8 cellular contexts compared by ENCODE assay signal in the genomic region with DNA sequence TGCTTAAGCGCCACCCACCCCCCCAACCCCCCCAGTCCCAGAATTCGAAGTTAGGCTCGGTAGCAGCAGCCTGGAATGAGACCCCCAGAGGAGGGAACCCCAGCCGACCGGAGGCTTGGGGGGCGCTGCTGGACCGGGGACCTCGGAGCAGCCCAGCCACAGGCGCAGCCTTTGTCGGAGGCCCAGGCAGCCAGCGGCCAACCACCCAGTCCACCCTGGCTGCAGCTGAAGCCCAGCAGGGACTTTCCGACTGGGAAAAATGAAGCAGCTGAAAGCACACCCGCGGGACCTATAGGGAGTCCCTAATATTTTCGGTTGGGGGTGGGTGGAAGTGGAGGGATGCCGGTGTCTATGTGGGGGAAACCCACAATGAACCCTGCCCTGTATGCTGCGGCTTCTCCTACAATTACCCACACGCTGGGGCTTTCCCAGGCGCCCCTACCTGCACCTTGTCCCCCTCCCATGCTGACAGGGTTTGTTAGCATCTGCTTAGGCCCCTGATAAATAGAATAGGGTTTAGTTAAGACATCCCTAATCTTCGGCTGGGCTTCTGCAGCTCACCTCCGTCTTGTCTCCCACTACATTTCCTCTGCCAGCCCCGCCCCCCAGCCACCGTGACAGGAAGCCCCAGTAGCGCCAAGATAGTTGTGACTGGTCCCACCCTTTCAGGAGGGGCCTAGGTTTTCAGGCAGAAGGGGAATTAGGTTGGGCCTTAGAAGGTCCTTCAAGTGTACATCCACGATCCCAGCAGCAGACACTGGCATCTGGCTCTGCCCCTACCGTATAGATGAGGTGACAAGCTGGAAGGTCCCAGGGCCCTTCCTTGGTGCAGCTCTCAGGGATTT. TPM values are rescaled to one million over a fixed set of nuclear protein-coding genes. Genes with fewer than 3 reads are reported as not detected.
A peak's percentile ranks its signal among the peaks of the same experiment; 100 is the strongest.
DNase-seq lines count a peak whose midpoint lies in the region; ATAC-seq, FAIRE-seq and TF ChIP-seq lines count a peak whose summit lies in the region.

No MANE protein-coding gene starts in this region.

- no peaks in the 10 kb centered on the region for H3K9me3 Mint-ChIP-seq in chondrocyte (ENCODE audit: low read depth)

- peaks cover 13% of the 10 kb centered on the region for H3K36me3 Mint-ChIP-seq in chondrocyte (ENCODE audit: low read depth)

- peaks cover 0 to 27% of the 10 kb centered on the region in 2 donors for H3K36me3 ChIP-seq in left lung

- TF ChIP-seq RAD21 in A549 (conservative IDR thresholded peaks at IDR 0.05 in 1 of 2, IDR thresholded peaks at IDR 0.05 in 1 of 2): no peak

- no peak for TF ChIP-seq EP300 in A549 (IDR thresholded peaks at IDR 0.05)

- no peak for TF ChIP-seq POLR2A in A549 (IDR thresholded peaks at IDR 0.05; ENCODE audit: low read length)

- POLR2A ChIA-PET in A549 (lab: Yijun Ruan, JAX): interaction anchor here (1.5 to 2.6 kb wide), 2 partner anchors 21 to 129 kb away, joined by 5 to 16 read pairs; partner anchors contain the start of genes TMEM39B and TXLNA

- H3K4me1 Mint-ChIP-seq in chondrocyte (ENCODE audit: low read depth): peaks cover 56% of the 10 kb centered on the region

- ATAC-seq in A549 (peak in 1 of 2 experiments; percentile 5; a peak in 1 of 6 replicates), GM18511 (IDR thresholded peaks at IDR 0.05; ENCODE audit: unreplicated experiment) (peak; percentile 48), left lung (peak; percentile 26), HG03442 (IDR thresholded peaks at IDR 0.05; ENCODE audit: unreplicated experiment) (no peak)

- no peak for DNase-seq in A549 (ENCODE audit: low read depth in 1 of 2, low spot score in 1 of 2)
- peak; percentile 83 to 85 for DNase-seq in Kasumi-1 (lab: John Stamatoyannopoulos, UW)
- DNase-seq in activated CD4-positive, CD25-positive, alpha-beta regulatory T cell treated with anti-CD3 and anti-CD28 coated beads, Interleukin-2, amount 50 U/mL, for 72 hours: peak; percentile 60
- no peak for DNase-seq in chondrocyte (ENCODE audit: low spot score)
- peak; percentile 63 to 78 for DNase-seq in left lung
- peak; percentile 70 to 77 for DNase-seq in stimulated activated CD4-positive, alpha-beta T cell treated with anti-CD3 and anti-CD28 coated beads, Interleukin-4, amount 100 ng/mL, for 48 hours (ENCODE audit: low read depth in 2 of 2)

- WGBS in A549 (ENCODE audit: missing lambda C conversion rate): 66% methylated on average over 20 of the region's 26 CpGs

- no peaks in the 10 kb centered on the region for H3K9me3 ChIP-seq in A549
- H3K9me3 ChIP-seq in left lung: no peaks in the 10 kb centered on the region

- peak overlapping the region; percentile 63 for H3K4me2 ChIP-seq in A549

- H3K27ac ChIP-seq in A549 (peak overlapping the region; percentile 15 to 77; a peak in 4 of 6 replicates), left lung (peak overlapping the region; percentile 64 to 73)

- TF ChIP-seq CTCF in A549 (IDR thresholded peaks at IDR 0.05) (no peak), chondrocyte (IDR thresholded peaks at IDR 0.05) (peak; percentile 55), left lung (IDR thresholded peaks at IDR 0.05) (no peak)

- H3K27ac Mint-ChIP-seq in chondrocyte (ENCODE audit: unreplicated experiment): peak overlapping the region; percentile 93

- H3K27me3 Mint-ChIP-seq in chondrocyte (ENCODE audit: low read depth): no peaks in the 10 kb centered on the region

- H3K27me3 ChIP-seq in left lung: no peaks in the 10 kb centered on the region

- H3K4me1 ChIP-seq in A549: 0 out of 3 replicates have a peak, but pooled peaks cover 8% of the 10 kb centered on the region
- H3K4me1 ChIP-seq in left lung: peaks cover 18 to 38% of the 10 kb centered on the region in 2 donors

- CTCF ChIA-PET in A549 (lab: Yijun Ruan, JAX): interaction anchor here (1.2 to 3.1 kb wide), 5 partner anchors 8 to 47 kb away, joined by 3 to 14 read pairs (median 4); no protein-coding TSS in a partner anchor

- no peak for FAIRE-seq in A549 (lab: Jason Lieb, UNC)

- H3K4me3 Mint-ChIP-seq in chondrocyte (ENCODE audit: unreplicated experiment): peak overlapping the region; percentile 85

- H3K4me3 ChIP-seq in A549 (peak overlapping the region; percentile 35), left lung (peak overlapping the region; percentile 55 to 64)

- intact Hi-C loops in left lung (cut with DNase I): no loop called here

TF ChIP-seq in A549, 52 proteins besides CTCF, POLR2A, EP300 and RAD21:
- no peak for TF ChIP-seq EHF (CRISPR knock-in tag; IDR thresholded peaks at IDR 0.05)
- TF ChIP-seq HOXA7 (CRISPR knock-in tag; IDR thresholded peaks at IDR 0.05): no peak
- TF ChIP-seq SREBF2 (IDR thresholded peaks at IDR 0.05): no peak
- no peak for TF ChIP-seq HEYL (CRISPR knock-in tag; IDR thresholded peaks at IDR 0.05)
- no peak for TF ChIP-seq CBX2 (IDR thresholded peaks at IDR 0.05; ENCODE audit: borderline replicate concordance, low read depth)
- no peak for TF ChIP-seq BHLHE40 (IDR thresholded peaks at IDR 0.05; ENCODE audit: low read depth, low read length)
- TF ChIP-seq RARB (CRISPR knock-in tag; IDR thresholded peaks at IDR 0.05): no peak
- no peak for TF ChIP-seq CHD4 (IDR thresholded peaks at IDR 0.05; ENCODE audit: borderline replicate concordance)
- TF ChIP-seq NR3C1 (IDR thresholded peaks at IDR 0.05): no peak

RNA-seq across cellular contexts. Expression of gene CCDC28B, which starts 0.8 kb away (rescaled TPM):
- 1.1 and 1.2 TPM in 2 replicates for polyA plus RNA-seq in A549 (2011; rRNA removed)
- 2.4 and 3.3 TPM in 2 replicates for polyA plus RNA-seq in A549 (2012; cell fraction: cytosol; rRNA removed)
- 1.7 and 2.3 TPM in 2 replicates for polyA plus RNA-seq in A549 (2012; cell fraction: nucleus; rRNA removed)
- polyA plus RNA-seq in A549 (2017; fragmentation: RNase III; extraction: RNeasy Plus Mini Kit Qiagen cat#74134 plus additional on column Dnase treatment): 3.3 to 4.6 TPM (median 4.4 TPM) in 3 replicates
- polyA minus RNA-seq in A549 (2011; rRNA and poly(A)+ RNA removed): 0.24 and 0.79 TPM in 2 replicates
- 29.7 to 32.9 TPM (median 30.7 TPM) in 3 replicates for total RNA-seq in chondrocyte
- total RNA-seq in left lung: 1 to 10 TPM; 7.2 to 9.0 TPM

RNA-seq across cellular contexts. Expression of gene IQCC, which starts 4.2 kb away (rescaled TPM):
- polyA plus RNA-seq in A549 (2011; rRNA removed): 1.6 and 1.8 TPM in 2 replicates
- 1.4 and 1.6 TPM in 2 replicates for polyA plus RNA-seq in A549 (2012; cell fraction: cytosol; rRNA removed)
- polyA plus RNA-seq in A549 (2012; cell fraction: nucleus; rRNA removed): 1.2 and 1.5 TPM in 2 replicates
- 1.8 to 2.0 TPM (median 2.0 TPM) in 3 replicates for polyA plus RNA-seq in A549 (2017; fragmentation: RNase III; extraction: RNeasy Plus Mini Kit Qiagen cat#74134 plus additional on column Dnase treatment)
- 1.5 and 2.0 TPM in 2 replicates for polyA minus RNA-seq in A549 (2011; rRNA and poly(A)+ RNA removed)
- 1.5 to 3.3 TPM (median 2.0 TPM) in 3 replicates for total RNA-seq in chondrocyte
- total RNA-seq in left lung: 1 to 10 TPM; 1.9 to 2.3 TPM

RNA-seq across cellular contexts. Expression of gene DCDC2B, which starts 7.7 kb away (rescaled TPM):
- polyA plus RNA-seq in A549 (2011; rRNA removed) (not detected in 2 replicates), A549 (2017; fragmentation: RNase III; extraction: RNeasy Plus Mini Kit Qiagen cat#74134 plus additional on column Dnase treatment) (not detected in 3 replicates)
- not detected in 2 replicates for polyA plus RNA-seq in A549 (2012; cell fraction: cytosol; rRNA removed)
- polyA plus RNA-seq in A549 (2012; cell fraction: nucleus; rRNA removed): not detected in 2 replicates
- not detected in 2 replicates for polyA minus RNA-seq in A549 (2011; rRNA and poly(A)+ RNA removed)
- total RNA-seq in chondrocyte (not detected in 3 replicates), left lung (1 to 10 TPM in 1 of 2 donors, not detected in 1; 2.3 TPM)

RNA-seq across cellular contexts. Expression of gene TMEM234, which starts 20.9 kb away (rescaled TPM):
- polyA plus RNA-seq in A549 (2011; rRNA removed) (8.4 and 10.9 TPM in 2 replicates), A549 (2017; fragmentation: RNase III; extraction: RNeasy Plus Mini Kit Qiagen cat#74134 plus additional on column Dnase treatment) (12.0 to 12.1 TPM (median 12.0 TPM) in 3 replicates)
- polyA plus RNA-seq in A549 (2012; cell fraction: cytosol; rRNA removed): 9.1 and 9.6 TPM in 2 replicates
- polyA plus RNA-seq in A549 (2012; cell fraction: nucleus; rRNA removed): 17.3 and 21.7 TPM in 2 replicates
- 18.8 and 20.0 TPM in 2 replicates for polyA minus RNA-seq in A549 (2011; rRNA and poly(A)+ RNA removed)
- total RNA-seq in chondrocyte (20.8 to 23.9 TPM (median 22.8 TPM) in 3 replicates), left lung (10 to 100 TPM; 19.3 to 21.0 TPM)

RNA-seq across cellular contexts. Expression of gene EIF3I, which starts 21.0 kb away (rescaled TPM):
- polyA plus RNA-seq in A549 (2011; rRNA removed) (299 and 300 TPM in 2 replicates), A549 (2017; fragmentation: RNase III; extraction: RNeasy Plus Mini Kit Qiagen cat#74134 plus additional on column Dnase treatment) (318 to 335 TPM (median 330 TPM) in 3 replicates)
- 350 and 365 TPM in 2 replicates for polyA plus RNA-seq in A549 (2012; cell fraction: cytosol; rRNA removed)
- polyA plus RNA-seq in A549 (2012; cell fraction: nucleus; rRNA removed): 185 and 215 TPM in 2 replicates
- polyA minus RNA-seq in A549 (2011; rRNA and poly(A)+ RNA removed): 298 and 520 TPM in 2 replicates
- total RNA-seq in chondrocyte (120 to 142 TPM (median 131 TPM) in 3 replicates), left lung (100 to 1,000 TPM; 118 to 172 TPM)

Comparison
In these comparisons a context has a peak if more than half of its experiments do, and no peak if none do; other contexts are left out.
1. DNase-seq: peak in Kasumi-1 (2 of 2), activated CD4-positive, CD25-positive, alpha-beta regulatory T cell treated with anti-CD3 and anti-CD28 coated beads, Interleukin-2, amount 50 U/mL, for 72 hours (single experiment), left lung (2 of 2) and stimulated activated CD4-positive, alpha-beta T cell treated with anti-CD3 and anti-CD28 coated beads, Interleukin-4, amount 100 ng/mL, for 48 hours (2 of 2); none in A549 (0 of 2) and chondrocyte (single experiment).